In the genomic region with DNA sequence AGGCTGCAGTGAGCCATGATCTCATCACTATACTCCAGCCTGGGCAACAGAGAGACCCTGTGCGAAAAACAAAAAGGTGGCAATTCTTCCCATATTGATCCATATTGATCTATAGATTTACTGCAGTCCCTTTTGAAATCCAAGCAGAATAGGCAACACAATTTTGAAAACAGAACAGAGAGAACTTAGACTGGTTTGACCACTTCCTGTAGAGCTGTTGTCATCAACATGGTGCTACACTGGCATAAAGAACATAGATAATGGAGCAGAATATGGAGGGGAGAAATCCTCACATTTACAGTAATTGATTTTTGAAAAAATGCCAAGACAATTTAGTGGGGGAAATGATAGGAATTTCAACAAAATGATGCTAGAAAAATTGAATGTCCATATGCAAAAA, we compare ENCODE assay signal across 19 cellular contexts. TPM values are rescaled to one million over a fixed set of nuclear protein-coding genes. Genes with fewer than 3 reads are reported as not detected.
DNase-seq lines count a peak whose midpoint lies in the region; FAIRE-seq and TF ChIP-seq lines count a peak whose summit lies in the region.
"Had no signal": no experiment of that assay in that cellular context is flagged by ENCODE, and none has a peak within 500 bp of the region (broad histone marks: within the 10 kb centered on the region; RNA-seq: fewer than 3 reads in every experiment).

No MANE protein-coding gene starts in this region.

- 0 out of 2 replicates have a peak, but pooled peaks cover 2% of the 10 kb centered on the region for H3K9me3 ChIP-seq in Loucy (ENCODE audit: insufficient read depth, low read depth, low read length)
- no peaks in the 10 kb centered on the region for H3K9me3 ChIP-seq in keratinocyte (ENCODE audit: control insufficient read depth, low read depth, low read length)
- no peaks in the 10 kb centered on the region for H3K9me3 ChIP-seq in GM23248 (ENCODE audit: low read depth)
- H3K9me3 ChIP-seq: Caco-2 had no signal

- in situ Hi-C loops in GM23248 (cut with MboI) = no loop called here

- H3K4me1 Mint-ChIP-seq in activated CD4-positive, alpha-beta memory T cell treated with anti-CD3 and anti-CD28 coated beads, Interleukin-2, amount 10 ng/mL, durations not matched to agents 7 days and 5 days = peaks cover 21% of the 10 kb centered on the region
- H3K4me1 Mint-ChIP-seq in activated CD4-positive, alpha-beta memory T cell treated with anti-CD3 and anti-CD28 coated beads for 36 hours (ENCODE audit: low read depth) = peaks cover 11% of the 10 kb centered on the region

- H3K9me1 ChIP-seq in keratinocyte (ENCODE audit: control insufficient read depth, extremely low read depth, insufficient read depth, low read length) = no peaks in the 10 kb centered on the region

- H3K9me2 ChIP-seq in Loucy (replicated peaks; ENCODE audit: low read depth, low read length) (no peaks in the 10 kb centered on the region), GM23248 (ENCODE audit: insufficient read depth) (no peaks in the 10 kb centered on the region)

- WGBS in GM23248 (ENCODE audit: low coverage in 1 of 2, low lambda C conversion rate in 2 of 2, missing lambda C conversion rate in 2 of 2), 2 experiments = 86 to 92% methylated on average over 1 of the region's 1 CpG

- dilution Hi-C loops in keratinocyte (cut with MboI; ENCODE audit: extremely low pct_ligation_motif_present, low sequenced_read_pairs) = no loop called here

- intact Hi-C loops in activated CD4-positive, alpha-beta memory T cell treated with anti-CD3 and anti-CD28 coated beads for 36 hours (cut with micrococcal nuclease) = no loop called here
- intact Hi-C loops in posterior vena cava (cut with DNase I) = no loop called here

- POLR2A ChIA-PET in activated CD4-positive, alpha-beta memory T cell treated with anti-CD3 and anti-CD28 coated beads, Interleukin-2, amount 10 ng/mL, durations not matched to agents 7 days and 5 days (lab: Charles Lee) = no interaction called here
- POLR2A ChIA-PET in activated CD4-positive, alpha-beta memory T cell treated with anti-CD3 and anti-CD28 coated beads for 36 hours (lab: Charles Lee) = interaction anchor here (0.6 kb wide), 1 partner anchor 155 kb away, joined by 4 read pairs; no protein-coding TSS in a partner anchor

- H3K27me3 ChIP-seq in Loucy (ENCODE audit: insufficient read depth, low read length, poor library complexity, severe bottlenecking) (no peaks in the 10 kb centered on the region), keratinocyte (ENCODE audit: control insufficient read depth, extremely low read depth, insufficient read depth, low read length) (no peaks in the 10 kb centered on the region), GM23248 (replicated peaks; ENCODE audit: insufficient read depth) (no peaks in the 10 kb centered on the region)

- H3K27ac Mint-ChIP-seq in activated CD4-positive, alpha-beta memory T cell treated with anti-CD3 and anti-CD28 coated beads, Interleukin-2, amount 10 ng/mL, durations not matched to agents 7 days and 5 days = peak overlapping the region; percentile 9
- no peak overlapping the region for H3K27ac Mint-ChIP-seq in activated CD4-positive, alpha-beta memory T cell treated with anti-CD3 and anti-CD28 coated beads for 36 hours
- H3K27ac Mint-ChIP-seq: GM23338 had no signal

- H3K27me3 Mint-ChIP-seq in activated CD4-positive, alpha-beta memory T cell treated with anti-CD3 and anti-CD28 coated beads, Interleukin-2, amount 10 ng/mL, durations not matched to agents 7 days and 5 days = peaks cover 1% of the 10 kb centered on the region
- H3K27me3 Mint-ChIP-seq in activated CD4-positive, alpha-beta memory T cell treated with anti-CD3 and anti-CD28 coated beads for 36 hours = no peaks in the 10 kb centered on the region

- peaks cover 8% of the 10 kb centered on the region for H3K9me3 Mint-ChIP-seq in activated CD4-positive, alpha-beta memory T cell treated with anti-CD3 and anti-CD28 coated beads, Interleukin-2, amount 10 ng/mL, durations not matched to agents 7 days and 5 days
- peaks cover 3% of the 10 kb centered on the region for H3K9me3 Mint-ChIP-seq in activated CD4-positive, alpha-beta memory T cell treated with anti-CD3 and anti-CD28 coated beads for 36 hours
- H3K9me3 Mint-ChIP-seq: GM23338 had no signal

- DNase-seq in activated CD4-positive, alpha-beta memory T cell treated with anti-CD3 and anti-CD28 coated beads, Interleukin-2, amount 10 ng/mL, durations not matched to agents 7 days and 5 days = no peak
- no peak for DNase-seq in activated CD4-positive, alpha-beta memory T cell treated with anti-CD3 and anti-CD28 coated beads for 36 hours
- DNase-seq in GM12865 (ENCODE audit: low read depth) (peak; percentile 28), keratinocyte (ENCODE audit: low read depth, low spot score) (no peak), GM23248 (no peak), NCI-H226 (no peak), posterior vena cava (ENCODE audit: low spot score) (no peak)
- DNase-seq: C1 segment of cervical spinal cord, Caco-2, DMS153, EL, NCI-H187, NCI-H345, NCI-H526 treated with DMSO at 0.1 percent for 48 hours, RPMI8226, SIG-M5 had no signal

- H3F3A ChIP-seq in Loucy (ENCODE audit: low read depth) = no peaks in the 10 kb centered on the region
- H3F3A ChIP-seq in GM23248 (ENCODE audit: insufficient read depth) = no peaks in the 10 kb centered on the region

- FAIRE-seq in keratinocyte (lab: Jason Lieb, UNC) = peak; percentile 23

- CTCF ChIA-PET in activated CD4-positive, alpha-beta memory T cell treated with anti-CD3 and anti-CD28 coated beads, Interleukin-2, amount 10 ng/mL, durations not matched to agents 7 days and 5 days (lab: Charles Lee) = interaction anchor here (1.3 kb wide), 1 partner anchor 25 kb away, joined by 4 read pairs; no protein-coding TSS in a partner anchor
- CTCF ChIA-PET in activated CD4-positive, alpha-beta memory T cell treated with anti-CD3 and anti-CD28 coated beads for 36 hours (lab: Charles Lee) = no interaction called here

- no peak overlapping the region for H2AFZ ChIP-seq in Loucy (ENCODE audit: low read length)
- H2AFZ ChIP-seq in keratinocyte (ENCODE audit: control insufficient read depth, low read length) = no peak overlapping the region
- no peak overlapping the region for H2AFZ ChIP-seq in GM23248
- H2AFZ ChIP-seq: GM23338 had no signal

- peaks cover 55% of the 10 kb centered on the region for H3K36me3 ChIP-seq in Loucy (ENCODE audit: insufficient read depth, low read length)
- no peaks in the 10 kb centered on the region for H3K36me3 ChIP-seq in keratinocyte (ENCODE audit: control insufficient read depth in 2 of 2, extremely low read depth in 1 of 2, insufficient read depth in 2 of 2, low read length in 2 of 2)
- no peaks in the 10 kb centered on the region for H3K36me3 ChIP-seq in GM23248 (ENCODE audit: low read depth)

- peaks cover 25% of the 10 kb centered on the region for H3K36me3 Mint-ChIP-seq in activated CD4-positive, alpha-beta memory T cell treated with anti-CD3 and anti-CD28 coated beads, Interleukin-2, amount 10 ng/mL, durations not matched to agents 7 days and 5 days (ENCODE audit: low read depth)
- peaks cover 6% of the 10 kb centered on the region for H3K36me3 Mint-ChIP-seq in activated CD4-positive, alpha-beta memory T cell treated with anti-CD3 and anti-CD28 coated beads for 36 hours

- H3K27ac ChIP-seq in keratinocyte (ENCODE audit: control insufficient read depth, insufficient read depth, low read length) = no peak overlapping the region
- no peak overlapping the region for H3K27ac ChIP-seq in GM23248
- H3K27ac ChIP-seq: KMS-11 had no signal

- H4K20me1 ChIP-seq in Loucy (ENCODE audit: insufficient read depth, low read length, poor library complexity, severe bottlenecking) = peaks cover 83% of the 10 kb centered on the region
- H4K20me1 ChIP-seq in keratinocyte (ENCODE audit: control insufficient read depth, extremely low read depth, insufficient read depth, low read length) = no peaks in the 10 kb centered on the region
- H4K20me1 ChIP-seq in GM23248 (ENCODE audit: insufficient read depth) = no peaks in the 10 kb centered on the region

- H3K4me2 ChIP-seq in Loucy (ENCODE audit: low read depth, low read length, poor library complexity, severe bottlenecking) (peak overlapping the region; percentile 36), keratinocyte (ENCODE audit: control insufficient read depth, extremely low read depth, insufficient read depth, low read depth, low read length) (no peak overlapping the region), GM23248 (ENCODE audit: unreplicated experiment) (no peak overlapping the region)
- H3K4me2 ChIP-seq: GM23338, KMS-11 had no signal

- H3K79me2 ChIP-seq in Loucy (ENCODE audit: insufficient read depth, low read length) (peaks cover 99% of the 10 kb centered on the region), keratinocyte (ENCODE audit: control insufficient read depth, insufficient read depth, low read length) (no peaks in the 10 kb centered on the region), GM23248 (ENCODE audit: insufficient read depth) (no peaks in the 10 kb centered on the region)

- TF ChIP-seq CTCF in GM12865 (IDR thresholded peaks at IDR 0.05; ENCODE audit: insufficient read depth, low read depth, low read length, missing control alignments) (no peak), Loucy (conservative IDR thresholded peaks at IDR 0.05; ENCODE audit: low read length) (no peak), keratinocyte (optimal IDR thresholded peaks at IDR 0.05 in 1 of 3, IDR thresholded peaks at IDR 0.05 in 1 of 3, conservative IDR thresholded peaks at IDR 0.05 in 1 of 3; ENCODE audit: extremely low read depth in 1 of 3, insufficient read depth in 2 of 3, low read length in 3 of 3) (no peak)

- no peak overlapping the region for H3K9ac ChIP-seq in Loucy (ENCODE audit: low read depth, low read length, poor library complexity, severe bottlenecking)
- no peak overlapping the region for H3K9ac ChIP-seq in keratinocyte (ENCODE audit: control insufficient read depth, extremely low read depth, insufficient read depth, low read length)
- no peak overlapping the region for H3K9ac ChIP-seq in GM23248
- H3K9ac ChIP-seq: KMS-11 had no signal

- peaks cover 24% of the 10 kb centered on the region for H3K4me1 ChIP-seq in Loucy (ENCODE audit: insufficient read depth, low read length, poor library complexity, severe bottlenecking)
- H3K4me1 ChIP-seq in keratinocyte (ENCODE audit: control insufficient read depth, extremely low read depth, insufficient read depth, low read length) = no peaks in the 10 kb centered on the region
- no peaks in the 10 kb centered on the region for H3K4me1 ChIP-seq in GM23248 (ENCODE audit: insufficient read depth)
- H3K4me1 ChIP-seq: Caco-2 had no signal

- no peak overlapping the region for H3K4me3 Mint-ChIP-seq in activated CD4-positive, alpha-beta memory T cell treated with anti-CD3 and anti-CD28 coated beads, Interleukin-2, amount 10 ng/mL, durations not matched to agents 7 days and 5 days
- H3K4me3 Mint-ChIP-seq in activated CD4-positive, alpha-beta memory T cell treated with anti-CD3 and anti-CD28 coated beads for 36 hours = no peak overlapping the region
- H3K4me3 Mint-ChIP-seq: GM23338 had no signal

- no peak overlapping the region for H3K4me3 ChIP-seq in GM12865 (ENCODE audit: low read depth, low read length)
- no peak overlapping the region for H3K4me3 ChIP-seq in Loucy (ENCODE audit: low read length, poor library complexity, severe bottlenecking)
- no peak overlapping the region for H3K4me3 ChIP-seq in keratinocyte (ENCODE audit: control insufficient read depth in 2 of 3, extremely low read depth in 1 of 3, insufficient read depth in 2 of 3, low read depth in 1 of 3, low read length in 3 of 3)
- H3K4me3 ChIP-seq in GM23248 = no peak overlapping the region
- H3K4me3 ChIP-seq: GM23338 had no signal

RNA-seq across cellular contexts. Expression of a gene that starts 34.1 kb away (rescaled TPM):
- 10 to 100 TPM; 24.1 to 25.5 TPM for total RNA-seq in activated CD4-positive, alpha-beta memory T cell treated with anti-CD3 and anti-CD28 coated beads, Interleukin-2, amount 10 ng/mL, durations not matched to agents 7 days and 5 days
- 1 to 10 TPM; 7.5 to 8.6 TPM for total RNA-seq in activated CD4-positive, alpha-beta memory T cell treated with anti-CD3 and anti-CD28 coated beads for 36 hours
- polyA plus RNA-seq in keratinocyte = 6.0 to 8.1 TPM (median 6.3 TPM) in 3 replicates
- polyA plus RNA-seq in keratinocyte (2011; ENCODE audit: low read depth) = 8.9 TPM
- polyA plus RNA-seq in keratinocyte (2011; cell fraction: cytosol; rRNA removed) = 4.5 and 8.4 TPM in 2 replicates
- 6.7 and 7.4 TPM in 2 replicates for polyA plus RNA-seq in keratinocyte (2011; cell fraction: nucleus; rRNA removed)
- 3.0 and 7.2 TPM in 2 replicates for polyA plus RNA-seq in keratinocyte (2012; ENCODE audit: low replicate concordance)
- polyA minus RNA-seq in keratinocyte = 6.3 to 9.6 TPM (median 6.8 TPM) in 3 replicates
- polyA minus RNA-seq in keratinocyte (2011; cell fraction: cytosol; rRNA and poly(A)+ RNA removed) = 6.5 TPM
- polyA minus RNA-seq in keratinocyte (2011; cell fraction: nucleus; rRNA and poly(A)+ RNA removed) = 4.9 and 9.6 TPM in 2 replicates
- 0.11 and 0.25 TPM in 2 replicates for total RNA-seq in GM23248 (2014; rRNA removed; shearing (Covaris generic))
- 0.08 and 0.20 TPM in 2 replicates for polyA plus RNA-seq in GM23248 (2016; fragmentation: Nextera tagmentation; extraction: Ambion mirVana)
- total RNA-seq in posterior vena cava = 1 to 10 TPM; 7.7 to 8.2 TPM
